In the genomic region with DNA sequence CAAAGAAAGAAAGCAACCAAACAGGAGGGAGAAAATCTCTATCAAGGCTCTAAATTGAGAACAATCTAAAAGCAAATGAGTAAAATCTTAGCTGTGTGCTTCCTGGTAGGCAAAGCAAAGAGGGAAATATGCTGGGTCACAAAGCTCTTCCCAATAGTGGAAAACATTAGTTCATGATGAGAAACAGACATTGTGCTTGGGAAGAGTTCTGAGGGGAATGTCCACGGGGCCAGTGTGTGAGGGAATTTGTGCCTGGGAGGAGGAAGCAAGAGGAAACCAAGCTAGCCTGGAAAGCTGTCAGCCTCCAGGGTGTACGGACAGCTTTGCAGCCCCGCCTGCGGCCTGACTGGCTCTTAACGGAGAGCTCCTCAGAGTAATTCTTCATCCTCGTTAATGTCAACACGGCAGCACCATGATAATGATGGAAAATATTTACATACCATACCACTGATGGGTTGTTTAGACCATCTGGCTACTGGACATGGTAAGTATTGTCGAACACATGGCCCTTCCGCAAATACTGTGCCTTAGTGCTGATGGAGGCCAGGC, we compare ENCODE assay signal across 14 cellular contexts. TPM values are rescaled to one million over a fixed set of nuclear protein-coding genes. Genes with fewer than 3 reads are reported as not detected.
DNase-seq lines count a peak whose midpoint lies in the region; ATAC-seq, FAIRE-seq and TF ChIP-seq lines count a peak whose summit lies in the region.
"Had no signal": no experiment of that assay in that cellular context is flagged by ENCODE, and none has a peak within 500 bp of the region (broad histone marks: within the 10 kb centered on the region; RNA-seq: fewer than 3 reads in every experiment).

No MANE protein-coding gene starts in this region.

- ATAC-seq in GM18498 (IDR thresholded peaks at IDR 0.05; ENCODE audit: unreplicated experiment): no peak
- ATAC-seq: sciatic nerve had no signal

- H3K4me2 ChIP-seq in hepatocyte: no peak overlapping the region

- H4K20me1 ChIP-seq in hepatocyte (ENCODE audit: insufficient read depth, poor library complexity, severe bottlenecking): no peaks in the 10 kb centered on the region

- 73 to 91% (median 86%) methylated on average over 9 of the region's 9 CpGs for WGBS in small intestine, 3 donors
- WGBS in hepatocyte (ENCODE audit: low lambda C conversion rate, missing lambda C conversion rate): 63% methylated on average over 9 of the region's 9 CpGs

- intact Hi-C loops in colonic mucosa (cut with DNase I): no loop called here

- H3K36me3 ChIP-seq in colonic mucosa: no peaks in the 10 kb centered on the region
- no peaks in the 10 kb centered on the region for H3K36me3 ChIP-seq in small intestine (ENCODE audit: control insufficient read depth in 2 of 2, insufficient read depth in 2 of 2, low read length in 2 of 2)
- H3K36me3 ChIP-seq in hepatocyte (replicated peaks; ENCODE audit: insufficient read depth, low read depth): no peaks in the 10 kb centered on the region

- no peak overlapping the region for H3K4me3 ChIP-seq in colonic mucosa
- H3K4me3 ChIP-seq in small intestine (ENCODE audit: low read depth in 1 of 2, low read length in 2 of 2): no peak overlapping the region
- no peak overlapping the region for H3K4me3 ChIP-seq in hepatocyte

- no peak overlapping the region for H2AFZ ChIP-seq in hepatocyte

- TF ChIP-seq CTCF in colonic mucosa (IDR thresholded peaks at IDR 0.05) (no peak), hepatocyte (IDR thresholded peaks at IDR 0.05; ENCODE audit: poor library complexity) (no peak)

- H3K27me3 ChIP-seq in colonic mucosa (no peaks in the 10 kb centered on the region), small intestine (ENCODE audit: control insufficient read depth in 2 of 2, insufficient read depth in 2 of 2, low read length in 2 of 2) (no peaks in the 10 kb centered on the region), hepatocyte (no peaks in the 10 kb centered on the region)

- H3K4me1 ChIP-seq in colonic mucosa (peaks cover 3% of the 10 kb centered on the region), small intestine (ENCODE audit: control insufficient read depth in 2 of 2, insufficient read depth in 1 of 2, low read depth in 1 of 2, low read length in 1 of 2) (peaks cover 0 to 2% of the 10 kb centered on the region in 2 donors), hepatocyte (ENCODE audit: insufficient read depth) (peaks cover 3% of the 10 kb centered on the region)

- no peak for FAIRE-seq in small intestine (lab: Jason Lieb, UNC)
- FAIRE-seq: islet of Langerhans, TTC549 had no signal

- peaks cover 12% of the 10 kb centered on the region for H3K79me2 ChIP-seq in hepatocyte

- H3K9me3 ChIP-seq in colonic mucosa (no peaks in the 10 kb centered on the region), small intestine (ENCODE audit: control insufficient read depth, low read depth) (no peaks in the 10 kb centered on the region), hepatocyte (ENCODE audit: low read depth) (no peaks in the 10 kb centered on the region)

- no peak overlapping the region for H3K9ac ChIP-seq in colonic mucosa (ENCODE audit: low read depth in 2 of 2, low read length in 2 of 2)

- H3K27ac ChIP-seq in colonic mucosa: peak overlapping the region; percentile 26
- peak overlapping the region in 1 of 2 donors; percentile 66 for H3K27ac ChIP-seq in small intestine (ENCODE audit: low read depth in 1 of 2, low read length in 1 of 2)
- H3K27ac ChIP-seq in hepatocyte: no peak overlapping the region
- H3K27ac ChIP-seq: RWPE1 had no signal

- DNase-seq in DMS53 (lab: John Stamatoyannopoulos, UW): peak; percentile 85
- DNase-seq in NCI-H2029 treated with DMSO at 0.1 percent for 48 hours (lab: John Stamatoyannopoulos, UW): peak; percentile 61
- no peak for DNase-seq in colonic mucosa
- peak; percentile 20 for DNase-seq in small intestine
- DNase-seq in hepatocyte (ENCODE audit: low spot score): no peak
- DNase-seq in putamen (ENCODE audit: low spot score): no peak
- DNase-seq: Calu3, Karpas-422, NCI-H2171 had no signal

- H3K9me2 ChIP-seq in hepatocyte (replicated peaks; ENCODE audit: insufficient read depth): no peaks in the 10 kb centered on the region

RNA-seq across cellular contexts. Expression of a gene that starts 32.4 kb away (rescaled TPM):
- 10 to 100 TPM in 1 of 2 donors, 1 to 10 TPM in 1; 9.3 to 17.4 TPM for total RNA-seq in colonic mucosa
- polyA plus RNA-seq in small intestine: 1 to 10 TPM; 2.2 to 8.0 (median 2.9) TPM
- total RNA-seq in hepatocyte: 2.2 and 3.6 TPM in 2 replicates
- 5.7 and 6.3 TPM in 2 replicates for polyA plus RNA-seq in hepatocyte

Comparison
In these comparisons a context has a peak if more than half of its experiments do, and no peak if none do; other contexts are left out.
1. DNase-seq: peak in DMS53 (single experiment), NCI-H2029 treated with DMSO at 0.1 percent for 48 hours (single experiment) and small intestine (single experiment); none in colonic mucosa (single experiment), hepatocyte (single experiment) and putamen (single experiment).